Comparison of ENCODE assay signal across 16 cellular contexts in the genomic region with DNA sequence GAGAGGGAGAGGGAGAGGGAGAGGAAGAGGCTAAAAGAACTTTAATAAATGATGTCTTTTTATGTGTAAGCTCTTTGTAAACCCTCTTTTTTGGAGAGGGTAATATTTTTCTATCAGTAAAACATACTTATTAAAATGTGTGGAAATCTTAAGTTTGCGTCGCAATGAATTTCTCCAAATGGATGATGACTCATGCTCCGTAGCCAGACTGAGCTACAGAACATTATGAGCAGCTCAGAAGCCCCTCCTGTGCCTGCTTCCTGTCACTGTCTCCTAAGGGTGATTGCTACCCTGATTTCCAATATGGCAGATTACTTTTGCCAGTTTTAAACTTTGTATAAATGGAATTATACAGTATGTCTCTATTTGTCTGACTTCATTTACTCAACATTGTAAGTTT. TPM values are rescaled to one million over a fixed set of nuclear protein-coding genes. Genes with fewer than 3 reads are reported as not detected.
DNase-seq lines count a peak whose midpoint lies in the region; TF ChIP-seq lines count a peak whose summit lies in the region.
"Had no signal": no experiment of that assay in that cellular context is flagged by ENCODE, and none has a peak within 500 bp of the region (broad histone marks: within the 10 kb centered on the region; RNA-seq: fewer than 3 reads in every experiment).

No MANE protein-coding gene starts in this region.

- WGBS in hepatocyte (ENCODE audit: low lambda C conversion rate, missing lambda C conversion rate) = 56% methylated on average over 3 of the region's 3 CpGs

- TF ChIP-seq CTCF in hepatocyte (IDR thresholded peaks at IDR 0.05; ENCODE audit: poor library complexity) = no peak

- no peak overlapping the region for H2AFZ ChIP-seq in hepatocyte
- H2AFZ ChIP-seq: parathyroid adenoma had no signal

- no peak overlapping the region for H3K4me3 ChIP-seq in adipocyte (ENCODE audit: low read length)
- no peak overlapping the region for H3K4me3 ChIP-seq in hepatocyte
- H3K4me3 ChIP-seq in H7 (ENCODE audit: insufficient read depth, low read depth, low read length) = no peak overlapping the region

- H3K9me3 ChIP-seq in adipocyte (ENCODE audit: control insufficient read depth, low read length) (no peaks in the 10 kb centered on the region), hepatocyte (ENCODE audit: low read depth) (no peaks in the 10 kb centered on the region)

- H3K4me2 ChIP-seq in hepatocyte = no peak overlapping the region

- no peak overlapping the region for H3K27ac ChIP-seq in hepatocyte
- H3K27ac ChIP-seq: parathyroid adenoma had no signal

- no peak overlapping the region for H3K9ac ChIP-seq in adipocyte (ENCODE audit: low read length)
- H3K9ac ChIP-seq: parathyroid adenoma had no signal

- H3K36me3 ChIP-seq in adipocyte (ENCODE audit: control insufficient read depth, insufficient read depth, low read length, severe bottlenecking) (no peaks in the 10 kb centered on the region), hepatocyte (replicated peaks; ENCODE audit: insufficient read depth, low read depth) (no peaks in the 10 kb centered on the region), H7 (replicated peaks; ENCODE audit: control insufficient read depth, insufficient read depth, low read length) (no peaks in the 10 kb centered on the region)

- H3K4me1 ChIP-seq in adipocyte (ENCODE audit: control insufficient read depth, insufficient read depth, low read length) (peaks cover 26% of the 10 kb centered on the region), hepatocyte (ENCODE audit: insufficient read depth) (peaks cover 15% of the 10 kb centered on the region)

- no peaks in the 10 kb centered on the region for H4K20me1 ChIP-seq in hepatocyte (ENCODE audit: insufficient read depth, poor library complexity, severe bottlenecking)

- H3K79me2 ChIP-seq in hepatocyte = no peaks in the 10 kb centered on the region
- H3K79me2 ChIP-seq: parathyroid adenoma had no signal

- H3K27me3 ChIP-seq in adipocyte (replicated peaks; ENCODE audit: control insufficient read depth, insufficient read depth, low read length) (no peaks in the 10 kb centered on the region), hepatocyte (no peaks in the 10 kb centered on the region), H7 (ENCODE audit: control insufficient read depth, insufficient read depth, low read length) (no peaks in the 10 kb centered on the region)

- peak; percentile 18 for DNase-seq in Ammon's horn (ENCODE audit: low spot score)
- DNase-seq in LHCN-M2 (ENCODE audit: low read depth) = peak; percentile 59
- peak; percentile 7 for DNase-seq in adipocyte (ENCODE audit: low read depth)
- peak; percentile 38 for DNase-seq in hepatocyte (ENCODE audit: low spot score)
- DNase-seq in NCI-H187 (lab: John Stamatoyannopoulos, UW) = no peak
- DNase-seq in amygdala (lab: John Stamatoyannopoulos, UW) = no peak
- no peak for DNase-seq in activated CD8-positive, alpha-beta memory T cell treated with anti-CD3 and anti-CD28 coated beads, Interleukin-2, amount 50 U/mL, for 4 hours
- DNase-seq in H7 = no peak
- DNase-seq: activated CD4-positive, CD25-positive, alpha-beta regulatory T cell; DMS153; erythroblast; hippocampal formation; NCI-H1930; NCI-H524 treated with DMSO at 0.1 percent for 48 hours; T-helper 1 cell had no signal

- no peaks in the 10 kb centered on the region for H3K9me2 ChIP-seq in hepatocyte (replicated peaks; ENCODE audit: insufficient read depth)

RNA-seq across cellular contexts. Expression of gene PYGL, which starts 13.0 kb away (rescaled TPM):
- total RNA-seq in LHCN-M2 (2014; rRNA removed) (95.4 and 101 TPM in 2 replicates), hepatocyte (46.2 and 51.6 TPM in 2 replicates)
- 43.6 TPM for polyA plus RNA-seq in LHCN-M2 (2012)
- polyA plus RNA-seq in hepatocyte = 37.9 and 38.5 TPM in 2 replicates
- total RNA-seq in H7 (2014; rRNA removed; shearing (Covaris generic)) = 71.4 and 103 TPM in 2 replicates

Comparison
In these comparisons a context has a peak if more than half of its experiments do, and no peak if none do; other contexts are left out.
1. DNase-seq: peak in Ammon's horn (single experiment), LHCN-M2 (single experiment), adipocyte (single experiment) and hepatocyte (single experiment); none in NCI-H187 (0 of 2), amygdala (0 of 56), activated CD8-positive, alpha-beta memory T cell treated with anti-CD3 and anti-CD28 coated beads, Interleukin-2, amount 50 U/mL, for 4 hours (single experiment) and H7 (single experiment).